ENCODE assay signal across 10 cellular contexts in genomic region chr14:61281911-61282310, GRCh38. TPM values are rescaled to one million over a fixed set of nuclear protein-coding genes. Genes with fewer than 3 reads are reported as not detected.
DNase-seq lines count a peak whose midpoint lies in the region; ATAC-seq, FAIRE-seq and TF ChIP-seq lines count a peak whose summit lies in the region.
"Had no signal": no experiment of that assay in that cellular context is flagged by ENCODE, and none has a peak within 500 bp of the region (broad histone marks: within the 10 kb centered on the region; RNA-seq: fewer than 3 reads in every experiment).

No MANE protein-coding gene starts in this region.

- 20% methylated on average over 1 of the region's 1 CpG for WGBS in right lobe of liver (ENCODE audit: insufficient coverage, low coverage, low lambda C conversion rate, missing lambda C conversion rate)
- WGBS in HepG2 (ENCODE audit: low lambda C conversion rate) = 0% methylated on average over 1 of the region's 1 CpG

- TF ChIP-seq EP300 in HepG2 (IDR thresholded peaks at IDR 0.05; ENCODE audit: low read depth in 2 of 2, low read length in 2 of 2) = no peak
- TF ChIP-seq EP300 in HepG2 (CRISPR knock-in tag; IDR thresholded peaks at IDR 0.05; ENCODE audit: borderline replicate concordance) = no peak

- no peak overlapping the region for H3K4me2 ChIP-seq in HepG2 (ENCODE audit: low read depth, low read length)

- H3K9ac ChIP-seq in HepG2 (ENCODE audit: insufficient read depth, low read depth, low read length) (no peak overlapping the region), duodenal mucosa (ENCODE audit: low read depth in 1 of 2, low read length in 2 of 2) (peak overlapping the region; percentile 85 to 93)

- no peaks in the 10 kb centered on the region for H3K36me3 Mint-ChIP-seq in naive thymus-derived CD4-positive, alpha-beta T cell

- POLR2A ChIA-PET in HepG2 (lab: Yijun Ruan, JAX) = no interaction called here
- POLR2A ChIA-PET in naive thymus-derived CD4-positive, alpha-beta T cell (lab: Charles Lee) = interaction anchor here (0.8 to 1.5 kb wide), 3 partner anchors 9 to 190 kb away, joined by 3 to 6 read pairs (median 5); no protein-coding TSS in a partner anchor

- DNase-seq in right lobe of liver = no peak
- DNase-seq in HepG2 (ENCODE audit: low spot score) = no peak
- no peak for DNase-seq in naive thymus-derived CD4-positive, alpha-beta T cell
- no peak for DNase-seq in SJCRH30
- no peak for DNase-seq in retina
- no peak for DNase-seq in 8988T
- DNase-seq in NCI-H1092 treated with DMSO at 0.1 percent for 48 hours (lab: John Stamatoyannopoulos, UW) = no peak

- no peaks in the 10 kb centered on the region for H3K79me2 ChIP-seq in HepG2 (ENCODE audit: insufficient read depth, low read length)

- H3K4me1 Mint-ChIP-seq in naive thymus-derived CD4-positive, alpha-beta T cell = peaks cover 18 to 64% (median 46%) of the 10 kb centered on the region in 7 donors

- no peaks in the 10 kb centered on the region for H4K20me1 ChIP-seq in HepG2 (ENCODE audit: insufficient read depth, low read length)

- CTCF ChIA-PET in HepG2 (lab: Yijun Ruan, JAX; ENCODE audit: low intra/inter-chr PET ratio, low total read pairs) = no interaction called here
- CTCF ChIA-PET in naive thymus-derived CD4-positive, alpha-beta T cell (lab: Charles Lee) = interaction anchor here (0.7 to 3.2 kb wide), 6 partner anchors 8 to 555 kb away, joined by 3 to 10 read pairs (median 6); no protein-coding TSS in a partner anchor

- no peak for TF ChIP-seq RAD21 in HepG2 (CRISPR knock-in tag; IDR thresholded peaks at IDR 0.05)

- H3K4me3 ChIP-seq in right lobe of liver (peak overlapping the region in 2 of 3 donors; percentile 52 to 78), HepG2 (replicated peaks in 1 of 3; ENCODE audit: insufficient read depth in 1 of 3, low read depth in 2 of 3, low read length in 3 of 3) (no peak overlapping the region), duodenal mucosa (ENCODE audit: low read depth in 1 of 2, low read length in 2 of 2) (peak overlapping the region; percentile 76 to 87), SJCRH30 (no peak overlapping the region)
- H3K4me3 ChIP-seq in naive thymus-derived CD4-positive, alpha-beta T cell (ENCODE audit: low read length) = no peak overlapping the region

- H3K4me1 ChIP-seq in right lobe of liver (peaks cover 0 to 15% (median 7%) of the 10 kb centered on the region in 4 donors), HepG2 (ENCODE audit: insufficient read depth, low read length) (peaks cover 41% of the 10 kb centered on the region), duodenal mucosa (ENCODE audit: control insufficient read depth in 1 of 2, insufficient read depth in 2 of 2, low read length in 2 of 2) (peaks cover 19 to 23% of the 10 kb centered on the region in 2 donors), SJCRH30 (peaks cover 3% of the 10 kb centered on the region)
- H3K4me1 ChIP-seq in naive thymus-derived CD4-positive, alpha-beta T cell (ENCODE audit: control insufficient read depth in 2 of 2, insufficient read depth in 2 of 2, low read length in 2 of 2) = peaks cover 0 to 10% of the 10 kb centered on the region in 2 donors

- intact Hi-C loops in right lobe of liver (cut with DNase I) (no loop called here), HepG2 (cut with micrococcal nuclease; ENCODE audit: unreplicated experiment) (no loop called here)
- intact Hi-C loops in naive thymus-derived CD4-positive, alpha-beta T cell (cut with micrococcal nuclease) = no loop called here

- no peaks in the 10 kb centered on the region for H3K9me3 Mint-ChIP-seq in naive thymus-derived CD4-positive, alpha-beta T cell

- in situ Hi-C loops in HepG2 (cut with HindIII; ENCODE audit: extremely low pct_ligation_motif_present, low pct_unique_long_range_greater_than_20kb) = loop anchor here (25.0 kb wide), 1 partner anchor 555 kb away; no protein-coding TSS in a partner anchor

- peak overlapping the region in 7 of 9 donors; percentile 4 to 95 (median 87) for H3K27ac Mint-ChIP-seq in naive thymus-derived CD4-positive, alpha-beta T cell
- H3K27ac Mint-ChIP-seq: T-helper 17 cell had no signal

- peak overlapping the region in 9 of 10 donors; percentile 75 to 97 (median 87) for H3K4me3 Mint-ChIP-seq in naive thymus-derived CD4-positive, alpha-beta T cell

- H3K36me3 ChIP-seq in right lobe of liver = no peaks in the 10 kb centered on the region
- H3K36me3 ChIP-seq in HepG2 (replicated peaks in 1 of 2; ENCODE audit: control insufficient read depth in 1 of 2, insufficient read depth in 2 of 2, low read length in 2 of 2) = no peaks in the 10 kb centered on the region
- no peaks in the 10 kb centered on the region for H3K36me3 ChIP-seq in duodenal mucosa (ENCODE audit: control insufficient read depth in 1 of 2, insufficient read depth in 2 of 2, low read length in 2 of 2)
- H3K36me3 ChIP-seq in naive thymus-derived CD4-positive, alpha-beta T cell (ENCODE audit: control insufficient read depth in 2 of 3, insufficient read depth in 3 of 3, low read length in 3 of 3) = no peaks in the 10 kb centered on the region
- no peaks in the 10 kb centered on the region for H3K36me3 ChIP-seq in SJCRH30

- no peaks in the 10 kb centered on the region for H3K27me3 ChIP-seq in right lobe of liver
- H3K27me3 ChIP-seq in HepG2 (ENCODE audit: control insufficient read depth in 1 of 2, insufficient read depth in 2 of 2, low read length in 2 of 2) = no peaks in the 10 kb centered on the region; a peak in 1 of 5 replicates
- H3K27me3 ChIP-seq in duodenal mucosa (ENCODE audit: control insufficient read depth in 1 of 2, insufficient read depth in 2 of 2, low read length in 2 of 2) = no peaks in the 10 kb centered on the region
- H3K27me3 ChIP-seq in naive thymus-derived CD4-positive, alpha-beta T cell (ENCODE audit: control insufficient read depth in 2 of 2, insufficient read depth in 2 of 2, low read length in 2 of 2) = no peaks in the 10 kb centered on the region
- no peaks in the 10 kb centered on the region for H3K27me3 ChIP-seq in SJCRH30

- TF ChIP-seq POLR2A in right lobe of liver (IDR thresholded peaks at IDR 0.05) (no peak), HepG2 (IDR thresholded peaks at IDR 0.05; ENCODE audit: insufficient read depth in 1 of 2, low read depth in 2 of 2, low read length in 2 of 2) (no peak)

- BruUV-seq in HepG2 (replicated peaks; lab: Mats Ljungman, UMichigan) = no TSS peak

- ATAC-seq in right lobe of liver = no peak
- no peak for ATAC-seq in HepG2
- ATAC-seq in naive thymus-derived CD4-positive, alpha-beta T cell = no peak

- H3K27ac ChIP-seq in right lobe of liver = peak overlapping the region in 1 of 3 donors; percentile 86
- H3K27ac ChIP-seq in HepG2 (ENCODE audit: extremely low read length, insufficient read depth, low read length) = no peak overlapping the region
- H3K27ac ChIP-seq in duodenal mucosa (ENCODE audit: low read depth, low read length) = no peak overlapping the region
- H3K27ac ChIP-seq in naive thymus-derived CD4-positive, alpha-beta T cell (ENCODE audit: low read depth, low read length) = no peak overlapping the region
- H3K27ac ChIP-seq in SJCRH30 = no peak overlapping the region
- H3K27ac ChIP-seq: C4-2B had no signal

- H3K9me3 ChIP-seq in right lobe of liver = no peaks in the 10 kb centered on the region
- no peaks in the 10 kb centered on the region for H3K9me3 ChIP-seq in HepG2 (ENCODE audit: low read length)
- H3K9me3 ChIP-seq in duodenal mucosa (ENCODE audit: control insufficient read depth in 1 of 2, low read length in 2 of 2) = no peaks in the 10 kb centered on the region
- no peaks in the 10 kb centered on the region for H3K9me3 ChIP-seq in naive thymus-derived CD4-positive, alpha-beta T cell (ENCODE audit: control insufficient read depth in 2 of 3, low read length in 3 of 3)
- no peaks in the 10 kb centered on the region for H3K9me3 ChIP-seq in SJCRH30 (replicated peaks)

- FAIRE-seq in HepG2 (lab: Jason Lieb, UNC) = no peak

- no peak for TF ChIP-seq CTCF in right lobe of liver (IDR thresholded peaks at IDR 0.05)
- no peak for TF ChIP-seq CTCF in HepG2 (CRISPR knock-in tag; IDR thresholded peaks at IDR 0.05)

- peaks cover 0 to 43% (median 0%) of the 10 kb centered on the region in 5 donors for H3K27me3 Mint-ChIP-seq in naive thymus-derived CD4-positive, alpha-beta T cell
- H3K27me3 Mint-ChIP-seq: T-helper 17 cell had no signal

- H2AFZ ChIP-seq in HepG2 (ENCODE audit: low read length) = no peak overlapping the region

RNA-seq across cellular contexts. Expression of gene TMEM30B, which starts 0.8 kb away (rescaled TPM):
- total RNA-seq in right lobe of liver (1 to 10 TPM; 4.5 to 10.0 (median 6.7) TPM), HepG2 (2016; rRNA removed; fragmentation: Illumina TruSeq; extraction: Trizol) (not detected in 2 replicates)
- not detected in 2 replicates for total RNA-seq in HepG2 (2016; cell fraction: cytosol; rRNA removed; fragmentation: Illumina TruSeq; extraction: Trizol; ENCODE audit: low read depth)
- not detected in 2 replicates for total RNA-seq in HepG2 (2016; cell fraction: insoluble cytoplasmic fraction; rRNA removed; fragmentation: Illumina TruSeq; extraction: Trizol)
- total RNA-seq in HepG2 (2016; cell fraction: membrane; rRNA removed; fragmentation: Illumina TruSeq; extraction: Trizol) = not detected in 2 replicates
- total RNA-seq in HepG2 (2016; cell fraction: nucleus; rRNA removed; fragmentation: Illumina TruSeq; extraction: Trizol) = not detected in 2 replicates
- polyA plus RNA-seq in HepG2 (2011; rRNA removed) = not detected in 2 replicates
- not detected in 2 replicates for polyA plus RNA-seq in HepG2 (2011; cell fraction: cytosol; rRNA removed)
- polyA plus RNA-seq in HepG2 (2011; cell fraction: nucleus; rRNA removed) = not detected in 2 replicates
- not detected in 2 replicates for polyA plus RNA-seq in HepG2 (2012)
- not detected in 2 replicates for polyA plus RNA-seq in HepG2 (2016; cell fraction: cytosol; fragmentation: Illumina TruSeq; extraction: Trizol; ENCODE audit: low read depth)
- polyA plus RNA-seq in HepG2 (2016; cell fraction: insoluble cytoplasmic fraction; fragmentation: Illumina TruSeq; extraction: Trizol; ENCODE audit: low read depth) = not detected in 2 replicates
- not detected in 2 replicates for polyA plus RNA-seq in HepG2 (2016; cell fraction: membrane; fragmentation: Illumina TruSeq; extraction: Trizol; ENCODE audit: low read depth)
- not detected in 2 replicates for polyA plus RNA-seq in HepG2 (2016; cell fraction: nucleus; fragmentation: Illumina TruSeq; extraction: Trizol; ENCODE audit: insufficient read depth, low read depth)
- polyA minus RNA-seq in HepG2 (2011; rRNA and poly(A)+ RNA removed; ENCODE audit: low replicate concordance) = 0.12 TPM in 1 of 2 replicates, not detected in the other
- not detected in 2 replicates for polyA minus RNA-seq in HepG2 (2011; cell fraction: cytosol; rRNA and poly(A)+ RNA removed)
- not detected in 2 replicates for polyA minus RNA-seq in HepG2 (2011; cell fraction: nucleus; rRNA and poly(A)+ RNA removed)
- 10 to 100 TPM in 1 of 5 experiments, 1 to 10 TPM in 3, under 1 TPM in 1; 0.17 to 11.2 (median 2.7) TPM for total RNA-seq in naive thymus-derived CD4-positive, alpha-beta T cell
- 1 to 10 TPM; 5.7 to 7.0 TPM for polyA plus RNA-seq in naive thymus-derived CD4-positive, alpha-beta T cell
- 6.2 and 7.4 TPM in 2 replicates for total RNA-seq in SJCRH30 (2014; rRNA removed; shearing (Covaris generic))

RNA-seq across cellular contexts. Expression of gene PRKCH, which starts 39.5 kb away (rescaled TPM):
- total RNA-seq in right lobe of liver (10 to 100 TPM in 2 of 6 experiments, 1 to 10 TPM in 4; 5.0 to 12.1 (median 8.8) TPM), HepG2 (2016; rRNA removed; fragmentation: Illumina TruSeq; extraction: Trizol) (1.3 and 1.9 TPM in 2 replicates)
- total RNA-seq in HepG2 (2016; cell fraction: cytosol; rRNA removed; fragmentation: Illumina TruSeq; extraction: Trizol; ENCODE audit: low read depth) = 0.40 and 0.44 TPM in 2 replicates
- 1.0 and 1.8 TPM in 2 replicates for total RNA-seq in HepG2 (2016; cell fraction: insoluble cytoplasmic fraction; rRNA removed; fragmentation: Illumina TruSeq; extraction: Trizol)
- 0.93 and 1.4 TPM in 2 replicates for total RNA-seq in HepG2 (2016; cell fraction: membrane; rRNA removed; fragmentation: Illumina TruSeq; extraction: Trizol)
- total RNA-seq in HepG2 (2016; cell fraction: nucleus; rRNA removed; fragmentation: Illumina TruSeq; extraction: Trizol) = 2.2 and 3.9 TPM in 2 replicates
- polyA plus RNA-seq in HepG2 (2011; rRNA removed) = 0.47 and 0.48 TPM in 2 replicates
- polyA plus RNA-seq in HepG2 (2011; cell fraction: cytosol; rRNA removed) = 0.31 and 0.72 TPM in 2 replicates
- 0.48 and 0.74 TPM in 2 replicates for polyA plus RNA-seq in HepG2 (2011; cell fraction: nucleus; rRNA removed)
- polyA plus RNA-seq in HepG2 (2012) = 0.24 and 1.3 TPM in 2 replicates
- 0.06 and 0.10 TPM in 2 replicates for polyA plus RNA-seq in HepG2 (2016; cell fraction: cytosol; fragmentation: Illumina TruSeq; extraction: Trizol; ENCODE audit: low read depth)
- polyA plus RNA-seq in HepG2 (2016; cell fraction: insoluble cytoplasmic fraction; fragmentation: Illumina TruSeq; extraction: Trizol; ENCODE audit: low read depth) = 0.99 and 1.9 TPM in 2 replicates
- 0.19 and 0.48 TPM in 2 replicates for polyA plus RNA-seq in HepG2 (2016; cell fraction: membrane; fragmentation: Illumina TruSeq; extraction: Trizol; ENCODE audit: low read depth)
- polyA plus RNA-seq in HepG2 (2016; cell fraction: nucleus; fragmentation: Illumina TruSeq; extraction: Trizol; ENCODE audit: insufficient read depth, low read depth) = 0.91 and 1.4 TPM in 2 replicates
- 1.9 and 3.2 TPM in 2 replicates for polyA minus RNA-seq in HepG2 (2011; rRNA and poly(A)+ RNA removed; ENCODE audit: low replicate concordance)
- polyA minus RNA-seq in HepG2 (2011; cell fraction: cytosol; rRNA and poly(A)+ RNA removed) = 1.7 TPM in 1 of 2 replicates, not detected in the other
- polyA minus RNA-seq in HepG2 (2011; cell fraction: nucleus; rRNA and poly(A)+ RNA removed) = 1.2 and 1.3 TPM in 2 replicates
- 100 to 1,000 TPM; 224 to 359 (median 320) TPM for total RNA-seq in naive thymus-derived CD4-positive, alpha-beta T cell
- 100 to 1,000 TPM; 191 to 285 TPM for polyA plus RNA-seq in naive thymus-derived CD4-positive, alpha-beta T cell
- 6.7 and 6.8 TPM in 2 replicates for total RNA-seq in SJCRH30 (2014; rRNA removed; shearing (Covaris generic))

Comparison
In these comparisons a context has a peak if more than half of its experiments do, and no peak if none do; other contexts are left out.
1. H3K4me3 ChIP-seq: peak in right lobe of liver (2 of 3) and duodenal mucosa (2 of 2); none in HepG2 (0 of 3), naive thymus-derived CD4-positive, alpha-beta T cell (single experiment) and SJCRH30 (single experiment).
2. RNA of gene PRKCH, which starts 39.5 kb away (total RNA-seq): 224 to 359 TPM in naive thymus-derived CD4-positive, alpha-beta T cell; 5.0 to 12.1 TPM in right lobe of liver, 6.7 to 6.8 TPM in SJCRH30 and 0.40 to 3.9 TPM in HepG2; every median in the first group is over 10 times any median in the second.